8 cellular contexts compared by ENCODE assay signal in the genomic region with DNA sequence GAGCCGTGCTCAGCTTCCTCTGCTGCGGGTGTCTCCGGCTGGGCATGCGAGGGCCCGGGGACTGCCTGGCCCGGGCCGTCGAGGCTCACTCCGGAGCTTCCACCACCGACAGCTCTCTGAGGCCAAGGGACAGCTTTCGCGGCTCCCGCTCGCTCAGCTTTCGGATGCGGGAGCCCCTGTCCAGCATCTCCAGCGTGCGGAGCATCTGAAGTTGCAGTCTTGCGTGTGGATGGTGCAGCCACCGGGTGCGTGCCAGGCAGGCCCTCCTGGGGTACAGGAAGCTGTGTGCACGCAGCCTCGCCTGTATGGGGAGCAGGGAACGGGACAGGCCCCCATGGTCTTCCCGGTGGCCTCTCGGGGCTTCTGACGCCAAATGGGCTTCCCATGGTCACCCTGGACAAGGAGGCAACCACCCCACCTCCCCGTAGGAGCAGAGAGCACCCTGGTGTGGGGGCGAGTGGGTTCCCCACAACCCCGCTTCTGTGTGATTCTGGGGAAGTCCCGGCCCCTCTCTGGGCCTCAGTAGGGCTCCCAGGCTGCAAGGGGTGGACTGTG. TPM values are rescaled to one million over a fixed set of nuclear protein-coding genes. Genes with fewer than 3 reads are reported as not detected.
DNase-seq lines count a peak whose midpoint lies in the region; ATAC-seq and TF ChIP-seq lines count a peak whose summit lies in the region.
"Had no signal": no experiment of that assay in that cellular context is flagged by ENCODE, and none has a peak within 500 bp of the region (broad histone marks: within the 10 kb centered on the region; RNA-seq: fewer than 3 reads in every experiment).

No MANE protein-coding gene starts in this region.

- H3K4me1 ChIP-seq in left lung, result peaks cover 8 to 85% of the 10 kb centered on the region in 2 donors

- POLR2A ChIA-PET in activated CD4-positive, alpha-beta memory T cell treated with anti-CD3 and anti-CD28 coated beads, Interleukin-2, amount 10 ng/mL, durations not matched to agents 7 days and 5 days (lab: Charles Lee), result interaction anchor here (0.9 to 3.4 kb wide), 14 partner anchors 9 to 377 kb away, joined by 3 to 15 read pairs (median 4); a partner anchor contains a TSS

- intact Hi-C loops in left lung (cut with DNase I), result no loop called here

- H3K9me3 Mint-ChIP-seq in activated CD4-positive, alpha-beta memory T cell treated with anti-CD3 and anti-CD28 coated beads, Interleukin-2, amount 10 ng/mL, durations not matched to agents 7 days and 5 days, result no peaks in the 10 kb centered on the region
- H3K9me3 Mint-ChIP-seq in stimulated activated naive CD8-positive, alpha-beta T cell treated with anti-CD3 and anti-CD28 coated beads, Interleukin-15, amount 100 ng/mL, for 72 hours, result no peaks in the 10 kb centered on the region

- no peaks in the 10 kb centered on the region for H3K36me3 ChIP-seq in left lung

- DNase-seq in activated CD4-positive, alpha-beta memory T cell treated with anti-CD3 and anti-CD28 coated beads, Interleukin-2, amount 10 ng/mL, durations not matched to agents 7 days and 5 days, result peak; percentile 45
- DNase-seq in left lung (peak in 1 of 2 donors; percentile 81), hippocampal formation (lab: John Stamatoyannopoulos, UW) (no peak), SW480 (ENCODE audit: low spot score) (no peak), cortex of kidney (lab: John Stamatoyannopoulos, UW) (no peak)
- DNase-seq in stimulated activated naive CD8-positive, alpha-beta T cell treated with anti-CD3 and anti-CD28 coated beads, Interleukin-15, amount 100 ng/mL, for 72 hours, result peak; percentile 56 to 63
- DNase-seq: IMR-90 had no signal

- no peaks in the 10 kb centered on the region for H3K9me3 ChIP-seq in left lung

- ATAC-seq in HG03439 (IDR thresholded peaks at IDR 0.05; ENCODE audit: unreplicated experiment) (peak; percentile 24), left lung (no peak)
- peak; percentile 51 for ATAC-seq in stimulated activated naive CD8-positive, alpha-beta T cell treated with anti-CD3 and anti-CD28 coated beads, Interleukin-15, amount 100 ng/mL, for 72 hours

- no peak for TF ChIP-seq CTCF in left lung (IDR thresholded peaks at IDR 0.05)

- H3K27ac Mint-ChIP-seq in activated CD4-positive, alpha-beta memory T cell treated with anti-CD3 and anti-CD28 coated beads, Interleukin-2, amount 10 ng/mL, durations not matched to agents 7 days and 5 days, result peak overlapping the region; percentile 96
- peak overlapping the region; percentile 97 to 98 for H3K27ac Mint-ChIP-seq in stimulated activated naive CD8-positive, alpha-beta T cell treated with anti-CD3 and anti-CD28 coated beads, Interleukin-15, amount 100 ng/mL, for 72 hours

- no peaks in the 10 kb centered on the region for H3K27me3 ChIP-seq in left lung

- peak overlapping the region; percentile 3 to 63 for H3K4me3 ChIP-seq in left lung

- peaks cover 67% of the 10 kb centered on the region for H3K36me3 Mint-ChIP-seq in activated CD4-positive, alpha-beta memory T cell treated with anti-CD3 and anti-CD28 coated beads, Interleukin-2, amount 10 ng/mL, durations not matched to agents 7 days and 5 days (ENCODE audit: low read depth)

- H3K27me3 Mint-ChIP-seq in activated CD4-positive, alpha-beta memory T cell treated with anti-CD3 and anti-CD28 coated beads, Interleukin-2, amount 10 ng/mL, durations not matched to agents 7 days and 5 days, result no peaks in the 10 kb centered on the region
- H3K27me3 Mint-ChIP-seq in stimulated activated naive CD8-positive, alpha-beta T cell treated with anti-CD3 and anti-CD28 coated beads, Interleukin-15, amount 100 ng/mL, for 72 hours, result no peaks in the 10 kb centered on the region

- CTCF ChIA-PET in activated CD4-positive, alpha-beta memory T cell treated with anti-CD3 and anti-CD28 coated beads, Interleukin-2, amount 10 ng/mL, durations not matched to agents 7 days and 5 days (lab: Charles Lee), result interaction anchor here (1.2 kb wide), 1 partner anchor 52 kb away, joined by 3 read pairs; no protein-coding TSS in a partner anchor

- peak overlapping the region; percentile 99 for H3K4me3 Mint-ChIP-seq in activated CD4-positive, alpha-beta memory T cell treated with anti-CD3 and anti-CD28 coated beads, Interleukin-2, amount 10 ng/mL, durations not matched to agents 7 days and 5 days
- peak overlapping the region; percentile 91 to 99 for H3K4me3 Mint-ChIP-seq in stimulated activated naive CD8-positive, alpha-beta T cell treated with anti-CD3 and anti-CD28 coated beads, Interleukin-15, amount 100 ng/mL, for 72 hours

- H3K4me1 Mint-ChIP-seq in activated CD4-positive, alpha-beta memory T cell treated with anti-CD3 and anti-CD28 coated beads, Interleukin-2, amount 10 ng/mL, durations not matched to agents 7 days and 5 days, result peaks cover 40% of the 10 kb centered on the region
- H3K4me1 Mint-ChIP-seq in stimulated activated naive CD8-positive, alpha-beta T cell treated with anti-CD3 and anti-CD28 coated beads, Interleukin-15, amount 100 ng/mL, for 72 hours, result peaks cover 52% of the 10 kb centered on the region

- H3K27ac ChIP-seq in left lung, result peak overlapping the region; percentile 85 to 97

RNA-seq across cellular contexts. Expression of a gene that starts 1.2 kb away (rescaled TPM):
- 100 to 1,000 TPM; 275 to 280 TPM for total RNA-seq in activated CD4-positive, alpha-beta memory T cell treated with anti-CD3 and anti-CD28 coated beads, Interleukin-2, amount 10 ng/mL, durations not matched to agents 7 days and 5 days
- total RNA-seq in left lung, result 10 to 100 TPM in 1 of 2 donors, 1 to 10 TPM in 1; 9.3 to 20.8 TPM
- total RNA-seq: IMR-90 had no signal

RNA-seq across cellular contexts. Expression of a gene that starts 5.9 kb away (rescaled TPM):
- total RNA-seq in activated CD4-positive, alpha-beta memory T cell treated with anti-CD3 and anti-CD28 coated beads, Interleukin-2, amount 10 ng/mL, durations not matched to agents 7 days and 5 days, result 10 to 100 TPM; 49.6 to 52.0 TPM
- 100 to 1,000 TPM in 1 of 2 donors, 10 to 100 TPM in 1; 67.7 to 121 TPM for total RNA-seq in left lung

RNA-seq across cellular contexts. Expression of a gene that starts 44.0 kb away (rescaled TPM):
- total RNA-seq in activated CD4-positive, alpha-beta memory T cell treated with anti-CD3 and anti-CD28 coated beads, Interleukin-2, amount 10 ng/mL, durations not matched to agents 7 days and 5 days, result 100 to 1,000 TPM; 140 TPM
- 10 to 100 TPM; 17.6 to 35.9 TPM for total RNA-seq in left lung

RNA-seq across cellular contexts. Expression of a gene that starts 44.6 kb away (rescaled TPM):
- total RNA-seq in activated CD4-positive, alpha-beta memory T cell treated with anti-CD3 and anti-CD28 coated beads, Interleukin-2, amount 10 ng/mL, durations not matched to agents 7 days and 5 days, result under 1 TPM; 0.25 to 0.43 TPM
- under 1 TPM in 1 of 2 donors, not detected in 1; 0.38 TPM for total RNA-seq in left lung
- total RNA-seq: IMR-90 had no signal

Comparison
In these comparisons a context has a peak if more than half of its experiments do, and no peak if none do; other contexts are left out.
1. DNase-seq: peak in activated CD4-positive, alpha-beta memory T cell treated with anti-CD3 and anti-CD28 coated beads, Interleukin-2, amount 10 ng/mL, durations not matched to agents 7 days and 5 days (single experiment) and stimulated activated naive CD8-positive, alpha-beta T cell treated with anti-CD3 and anti-CD28 coated beads, Interleukin-15, amount 100 ng/mL, for 72 hours (2 of 2); none in hippocampal formation (0 of 2), SW480 (single experiment) and cortex of kidney (single experiment).
2. RNA of a gene that starts 1.2 kb away (total RNA-seq): 275 to 280 TPM in activated CD4-positive, alpha-beta memory T cell treated with anti-CD3 and anti-CD28 coated beads, Interleukin-2, amount 10 ng/mL, durations not matched to agents 7 days and 5 days; 9.3 to 20.8 TPM in left lung; every median in the first group is over 10 times any median in the second.